19 cellular contexts compared by ENCODE assay signal in genomic region chr5:26761040-26761439, GRCh38.
DNase-seq lines count a peak whose midpoint lies in the region; TF ChIP-seq lines count a peak whose summit lies in the region.
"Had no signal": no experiment of that assay in that cellular context is flagged by ENCODE, and none has a peak within 500 bp of the region (broad histone marks: within the 10 kb centered on the region; RNA-seq: fewer than 3 reads in every experiment).

No MANE protein-coding gene starts in this region.

- no peaks in the 10 kb centered on the region for H3K9me2 ChIP-seq in OCI-LY7 (ENCODE audit: insufficient read depth, low read length)

- TF ChIP-seq CTCF in OCI-LY7 (conservative IDR thresholded peaks at IDR 0.05; ENCODE audit: low read length) (no peak), neural progenitor cell (IDR thresholded peaks at IDR 0.05) (no peak)

- no peak overlapping the region for H3K27ac Mint-ChIP-seq in neural progenitor cell
- H3K27ac Mint-ChIP-seq: activated naive CD8-positive, alpha-beta T cell; CD4-positive, alpha-beta T cell had no signal

- H3K4me2 ChIP-seq in OCI-LY7 (ENCODE audit: low read length), result no peak overlapping the region
- H3K4me2 ChIP-seq in neural progenitor cell, result no peak overlapping the region

- no TSS peak for BruUV-seq in OCI-LY7 (replicated peaks; lab: Mats Ljungman, UMichigan)

- H3K9me3 Mint-ChIP-seq in neural progenitor cell, result no peaks in the 10 kb centered on the region

- H3K79me2 ChIP-seq in OCI-LY7 (ENCODE audit: insufficient read depth, low read depth, low read length), result no peaks in the 10 kb centered on the region
- no peaks in the 10 kb centered on the region for H3K79me2 ChIP-seq in neural progenitor cell (ENCODE audit: low read depth)

- no peaks in the 10 kb centered on the region for H3F3A ChIP-seq in neural progenitor cell (ENCODE audit: low read depth)

- H3K9me3 ChIP-seq in OCI-LY7 (ENCODE audit: low read length) (0 out of 2 replicates have a peak, but pooled peaks cover 5% of the 10 kb centered on the region), neural progenitor cell (ENCODE audit: low read depth) (no peaks in the 10 kb centered on the region)
- H3K9me3 ChIP-seq: body of pancreas, gastroesophageal sphincter, ovary, suprapubic skin had no signal

- intact Hi-C loops in OCI-LY7 (cut with micrococcal nuclease; ENCODE audit: unreplicated experiment), result no loop called here
- intact Hi-C loops in head of caudate nucleus (cut with DNase I), result no loop called here

- POLR2A ChIA-PET in OCI-LY7 (lab: Charles Lee), result no interaction called here

- peak; percentile 22 for DNase-seq in D341Med (ENCODE audit: low spot score)
- peak; percentile 85 for DNase-seq in NCI-H1436 (lab: John Stamatoyannopoulos, UW)
- peak; percentile 23 to 54 for DNase-seq in NCI-H446 (lab: John Stamatoyannopoulos, UW)
- DNase-seq in SK-MEL-5 (ENCODE audit: low read depth, low spot score), result peak; percentile 16
- no peak for DNase-seq in OCI-LY7 (ENCODE audit: low spot score)
- no peak for DNase-seq in NCI-H526 treated with DMSO at 0.1 percent for 48 hours (lab: John Stamatoyannopoulos, UW)
- no peak for DNase-seq in neural progenitor cell (ENCODE audit: low spot score)
- DNase-seq in head of caudate nucleus, result no peak
- DNase-seq: CD4-positive, alpha-beta T cell; dermis blood vessel endothelial cell; EL; erythroblast; H7; Kasumi-1; ovary had no signal

- H3K4me1 ChIP-seq in OCI-LY7 (ENCODE audit: insufficient read depth, low read length, poor library complexity, severe bottlenecking) (no peaks in the 10 kb centered on the region), neural progenitor cell (no peaks in the 10 kb centered on the region)
- H3K4me1 ChIP-seq: body of pancreas, gastroesophageal sphincter, suprapubic skin had no signal

- H4K20me1 ChIP-seq in OCI-LY7 (ENCODE audit: insufficient read depth, low read length) (no peaks in the 10 kb centered on the region), neural progenitor cell (ENCODE audit: low read depth) (no peaks in the 10 kb centered on the region)

- no peaks in the 10 kb centered on the region for H3K36me3 Mint-ChIP-seq in neural progenitor cell
- H3K36me3 Mint-ChIP-seq: activated naive CD8-positive, alpha-beta T cell had no signal

- H3K27me3 ChIP-seq in neural progenitor cell, result no peaks in the 10 kb centered on the region
- H3K27me3 ChIP-seq: body of pancreas, gastroesophageal sphincter, ovary, suprapubic skin had no signal

- in situ Hi-C loops in SK-MEL-5 (cut with HindIII; ENCODE audit: low pct_unique_long_range_greater_than_20kb, low sequenced_read_pairs), result no loop called here

- H3K4me1 Mint-ChIP-seq in neural progenitor cell, result peaks cover 6% of the 10 kb centered on the region

- CTCF ChIA-PET in OCI-LY7 (lab: Charles Lee; ENCODE audit: unreplicated experiment), result no interaction called here

- H3K4me3 Mint-ChIP-seq in neural progenitor cell, result no peak overlapping the region
- H3K4me3 Mint-ChIP-seq: activated naive CD8-positive, alpha-beta T cell; CD4-positive, alpha-beta T cell had no signal

- no peak overlapping the region for H3K4me3 ChIP-seq in OCI-LY7 (ENCODE audit: low read depth, low read length, poor library complexity, severe bottlenecking)
- no peak overlapping the region for H3K4me3 ChIP-seq in neural progenitor cell
- H3K4me3 ChIP-seq: body of pancreas, gastroesophageal sphincter, ovary, suprapubic skin had no signal

- H3K27me3 Mint-ChIP-seq in neural progenitor cell (ENCODE audit: insufficient read depth, low read depth), result no peaks in the 10 kb centered on the region
- H3K27me3 Mint-ChIP-seq: activated naive CD8-positive, alpha-beta T cell; CD4-positive, alpha-beta T cell had no signal

- H3K36me3 ChIP-seq in OCI-LY7 (ENCODE audit: insufficient read depth, low read length) (no peaks in the 10 kb centered on the region), neural progenitor cell (no peaks in the 10 kb centered on the region)
- H3K36me3 ChIP-seq: gastroesophageal sphincter, ovary, suprapubic skin had no signal

- H3K9ac ChIP-seq in neural progenitor cell, result no peak overlapping the region

- H3K27ac ChIP-seq in OCI-LY7 (ENCODE audit: low read depth, low read length, poor library complexity, severe bottlenecking) (no peak overlapping the region), neural progenitor cell (no peak overlapping the region)
- H3K27ac ChIP-seq: body of pancreas, gastroesophageal sphincter, ovary, suprapubic skin had no signal

- no peak overlapping the region for H2AFZ ChIP-seq in OCI-LY7 (ENCODE audit: low read length)
- no peak overlapping the region for H2AFZ ChIP-seq in neural progenitor cell (replicated peaks)

Comparison
In these comparisons a context has a peak if more than half of its experiments do, and no peak if none do; other contexts are left out.
1. DNase-seq: peak in D341Med (single experiment), NCI-H1436 (single experiment), NCI-H446 (2 of 2) and SK-MEL-5 (single experiment); none in OCI-LY7 (single experiment), NCI-H526 treated with DMSO at 0.1 percent for 48 hours (single experiment), neural progenitor cell (single experiment) and head of caudate nucleus (0 of 42).